ENCODE assay signal across 8 cellular contexts in the genomic region with DNA sequence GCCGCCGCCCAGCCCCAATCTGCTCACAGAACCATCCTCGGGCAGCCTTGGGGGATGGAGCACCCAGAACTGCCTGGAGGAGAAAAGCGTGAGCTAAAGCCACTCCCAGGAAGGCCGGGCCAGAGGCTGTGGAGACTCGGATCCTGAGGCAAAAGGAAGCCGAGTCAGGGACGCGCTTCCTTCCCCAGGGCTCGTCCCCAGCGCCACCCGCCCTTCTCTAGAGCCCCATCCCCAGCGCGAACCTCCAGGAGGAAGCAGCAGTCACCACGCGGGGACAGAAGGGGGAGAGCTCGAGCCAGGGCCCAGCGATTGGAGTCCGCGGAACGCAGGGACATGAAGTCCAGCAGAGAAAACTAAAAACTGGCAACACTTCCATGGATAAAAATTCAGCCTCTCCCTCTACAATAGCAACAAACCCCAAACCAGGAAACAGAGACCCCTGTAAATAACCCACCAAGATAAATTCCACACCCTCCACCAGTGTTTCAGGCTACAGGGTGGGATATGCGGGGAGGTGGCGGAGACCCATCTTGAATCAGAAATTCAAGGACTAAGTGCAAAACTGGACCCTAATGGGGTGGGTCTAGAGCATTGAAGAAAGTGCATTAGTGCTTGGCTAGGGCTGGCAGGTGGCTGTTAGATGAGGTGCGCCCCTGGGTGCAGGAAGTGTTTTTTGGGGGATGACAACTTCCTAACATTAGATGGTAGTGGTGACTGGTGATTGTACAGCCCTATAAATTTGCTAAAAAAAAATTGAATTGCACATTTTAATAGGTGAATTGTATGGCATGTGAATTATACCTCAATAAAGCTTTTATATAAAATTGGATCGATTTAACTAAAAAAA.
A peak's percentile ranks its signal among the peaks of the same experiment; 100 is the strongest.
DNase-seq lines count a peak whose midpoint lies in the region; ATAC-seq and TF ChIP-seq lines count a peak whose summit lies in the region.

No MANE protein-coding gene starts in this region.

- intact Hi-C loops in esophagus muscularis mucosa (cut with DNase I) (no loop called here), thyroid gland (cut with DNase I) (no loop called here)

- no peak overlapping the region for H2BK5ac ChIP-seq in mesendoderm (ENCODE audit: low read length)

- peak overlapping the region; percentile 30 for H3K56ac ChIP-seq in mesendoderm (ENCODE audit: low read length)

- peak; percentile 93 for DNase-seq in AG20443 (ENCODE audit: low spot score)
- DNase-seq in HCEC 1CT, result peak; percentile 67
- peak; percentile 86 for DNase-seq in WTC11 (ENCODE audit: low spot score)
- peak; percentile 94 for DNase-seq in esophagus muscularis mucosa (ENCODE audit: extremely low spot score)
- DNase-seq in mesendoderm, result peak; percentile 95
- peak; percentile 81 to 86 for DNase-seq in thyroid gland
- DNase-seq in GF-D8 (lab: John Stamatoyannopoulos, UW), result no peak

- H3K27me3 Mint-ChIP-seq in WTC11 (ENCODE audit: low read depth), result no peaks in the 10 kb centered on the region

- peaks cover 10 to 14% (median 12%) of the 10 kb centered on the region in 4 donors for H3K4me1 ChIP-seq in esophagus muscularis mucosa
- no peaks in the 10 kb centered on the region for H3K4me1 ChIP-seq in mesendoderm (ENCODE audit: control insufficient read depth, low read depth, low read length)
- H3K4me1 ChIP-seq in thyroid gland, result peaks cover 0 to 12% of the 10 kb centered on the region in 2 donors

- H3K36me3 ChIP-seq in esophagus muscularis mucosa (peaks cover 0 to 8% (median 0%) of the 10 kb centered on the region in 4 donors), mesendoderm (ENCODE audit: control insufficient read depth, insufficient read depth, low read length) (no peaks in the 10 kb centered on the region), thyroid gland (no peaks in the 10 kb centered on the region)

- TF ChIP-seq POLR2A in esophagus muscularis mucosa (IDR thresholded peaks at IDR 0.05; ENCODE audit: low read depth) (no peak), thyroid gland (IDR thresholded peaks at IDR 0.05) (no peak)

- H3K27me3 ChIP-seq in esophagus muscularis mucosa, result no peaks in the 10 kb centered on the region
- H3K27me3 ChIP-seq in mesendoderm (ENCODE audit: insufficient read depth, low read length, poor library complexity), result no peaks in the 10 kb centered on the region
- no peaks in the 10 kb centered on the region for H3K27me3 ChIP-seq in thyroid gland

- no peak overlapping the region for H2BK15ac ChIP-seq in mesendoderm (replicated peaks; ENCODE audit: low read depth)

- H3K4ac ChIP-seq in mesendoderm (ENCODE audit: low read depth, low read length), result no peak overlapping the region

- peak overlapping the region; percentile 51 for H3K9ac ChIP-seq in mesendoderm (ENCODE audit: low read length)

- H2BK120ac ChIP-seq in mesendoderm (ENCODE audit: low read depth, low read length), result no peak overlapping the region

- H3K4me3 ChIP-seq in esophagus muscularis mucosa (peak overlapping the region; percentile 1 to 30 (median 29)), mesendoderm (ENCODE audit: low read length) (no peak overlapping the region), thyroid gland (replicated peaks in 1 of 3) (no peak overlapping the region)

- CTCF ChIA-PET in WTC11 (lab: Charles Lee), result interaction anchor here (0.5 to 1.2 kb wide), 6 partner anchors 23 to 209 kb away, joined by 3 to 4 read pairs (median 3); no protein-coding TSS in a partner anchor

- ATAC-seq in WTC11 (peak; percentile 95), GM19328 (IDR thresholded peaks at IDR 0.05; ENCODE audit: unreplicated experiment) (no peak)

- H3K18ac ChIP-seq in mesendoderm (ENCODE audit: low read length), result no peak overlapping the region

- TF ChIP-seq EP300 in esophagus muscularis mucosa (IDR thresholded peaks at IDR 0.05), result no peak

- H4K5ac ChIP-seq in mesendoderm (ENCODE audit: low read length), result no peak overlapping the region

- H3K79me2 ChIP-seq in mesendoderm (ENCODE audit: control insufficient read depth, insufficient read depth, low read length), result no peaks in the 10 kb centered on the region

- H2AK5ac ChIP-seq in mesendoderm (ENCODE audit: low read length), result no peak overlapping the region

- no peaks in the 10 kb centered on the region for H3K79me1 ChIP-seq in mesendoderm (ENCODE audit: low read length)

- no peaks in the 10 kb centered on the region for H3K9me3 ChIP-seq in esophagus muscularis mucosa
- no peaks in the 10 kb centered on the region for H3K9me3 ChIP-seq in thyroid gland

- H3K4me3 Mint-ChIP-seq in WTC11, result peak overlapping the region; percentile 49

- no peak overlapping the region for H3K23ac ChIP-seq in mesendoderm (ENCODE audit: low read length)

- no peak overlapping the region for H4K8ac ChIP-seq in mesendoderm (ENCODE audit: low read depth, low read length)

- H3K4me1 Mint-ChIP-seq in WTC11, result peaks cover 10% of the 10 kb centered on the region

- H3K27ac Mint-ChIP-seq in WTC11, result no peak overlapping the region

- 30% methylated on average over 11 of the region's 25 CpGs for WGBS in esophagus muscularis mucosa
- no CpG with 5 or more reads among the region's 25 CpGs for WGBS in mesendoderm (ENCODE audit: extremely low coverage, insufficient coverage, low lambda C conversion rate)
- WGBS in thyroid gland, 2 donors, result 19 to 34% methylated on average over 23 to 25 of the region's 25 CpGs

- TF ChIP-seq CTCF in WTC11 (IDR thresholded peaks at IDR 0.05) (0 out of 2 replicates have a peak, but pooled peaks have one; percentile 19), esophagus muscularis mucosa (IDR thresholded peaks at IDR 0.05) (peak; percentile 68 to 78 (median 72)), thyroid gland (IDR thresholded peaks at IDR 0.05) (peak; percentile 54 to 95 (median 90))

- POLR2A ChIA-PET in WTC11 (lab: Charles Lee), result no interaction called here

- H3K9me3 Mint-ChIP-seq in WTC11, result peaks cover 4% of the 10 kb centered on the region; the same call in 1 of the 2 replicates

- H3K36me3 Mint-ChIP-seq in WTC11, result peaks cover 10% of the 10 kb centered on the region; the same call in 1 of the 2 replicates

- H3K27ac ChIP-seq in esophagus muscularis mucosa (replicated peaks in 1 of 4) (peak overlapping the region in 3 of 4 donors; percentile 24 to 50 (median 48)), mesendoderm (ENCODE audit: low read depth, low read length) (no peak overlapping the region), thyroid gland (peak overlapping the region in 1 of 3 donors; percentile 18)

- peak overlapping the region; percentile 29 for H3K4me2 ChIP-seq in mesendoderm (ENCODE audit: low read length)

TF ChIP-seq in WTC11, 78 proteins besides CTCF, POLR2A, EP300 and RAD21 (continues in another document):
- no peak for TF ChIP-seq ZNF121 (CRISPR knock-in tag; IDR thresholded peaks at IDR 0.05)
- no peak for TF ChIP-seq RELA (CRISPR knock-in tag; IDR thresholded peaks at IDR 0.05; ENCODE audit: borderline replicate concordance)
- no peak for TF ChIP-seq IRF2 (CRISPR knock-in tag; IDR thresholded peaks at IDR 0.05; ENCODE audit: borderline replicate concordance, low read depth)
- TF ChIP-seq, protein P1, sequence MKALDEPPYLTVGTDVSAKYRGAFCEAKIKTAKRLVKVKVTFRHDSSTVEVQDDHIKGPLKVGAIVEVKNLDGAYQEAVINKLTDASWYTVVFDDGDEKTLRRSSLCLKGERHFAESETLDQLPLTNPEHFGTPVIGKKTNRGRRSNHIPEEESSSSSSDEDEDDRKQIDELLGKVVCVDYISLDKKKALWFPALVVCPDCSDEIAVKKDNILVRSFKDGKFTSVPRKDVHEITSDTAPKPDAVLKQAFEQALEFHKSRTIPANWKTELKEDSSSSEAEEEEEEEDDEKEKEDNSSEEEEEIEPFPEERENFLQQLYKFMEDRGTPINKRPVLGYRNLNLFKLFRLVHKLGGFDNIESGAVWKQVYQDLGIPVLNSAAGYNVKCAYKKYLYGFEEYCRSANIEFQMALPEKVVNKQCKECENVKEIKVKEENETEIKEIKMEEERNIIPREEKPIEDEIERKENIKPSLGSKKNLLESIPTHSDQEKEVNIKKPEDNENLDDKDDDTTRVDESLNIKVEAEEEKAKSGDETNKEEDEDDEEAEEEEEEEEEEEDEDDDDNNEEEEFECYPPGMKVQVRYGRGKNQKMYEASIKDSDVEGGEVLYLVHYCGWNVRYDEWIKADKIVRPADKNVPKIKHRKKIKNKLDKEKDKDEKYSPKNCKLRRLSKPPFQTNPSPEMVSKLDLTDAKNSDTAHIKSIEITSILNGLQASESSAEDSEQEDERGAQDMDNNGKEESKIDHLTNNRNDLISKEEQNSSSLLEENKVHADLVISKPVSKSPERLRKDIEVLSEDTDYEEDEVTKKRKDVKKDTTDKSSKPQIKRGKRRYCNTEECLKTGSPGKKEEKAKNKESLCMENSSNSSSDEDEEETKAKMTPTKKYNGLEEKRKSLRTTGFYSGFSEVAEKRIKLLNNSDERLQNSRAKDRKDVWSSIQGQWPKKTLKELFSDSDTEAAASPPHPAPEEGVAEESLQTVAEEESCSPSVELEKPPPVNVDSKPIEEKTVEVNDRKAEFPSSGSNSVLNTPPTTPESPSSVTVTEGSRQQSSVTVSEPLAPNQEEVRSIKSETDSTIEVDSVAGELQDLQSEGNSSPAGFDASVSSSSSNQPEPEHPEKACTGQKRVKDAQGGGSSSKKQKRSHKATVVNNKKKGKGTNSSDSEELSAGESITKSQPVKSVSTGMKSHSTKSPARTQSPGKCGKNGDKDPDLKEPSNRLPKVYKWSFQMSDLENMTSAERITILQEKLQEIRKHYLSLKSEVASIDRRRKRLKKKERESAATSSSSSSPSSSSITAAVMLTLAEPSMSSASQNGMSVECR (CRISPR knock-in tag; IDR thresholded peaks at IDR 0.05; ENCODE audit: borderline replicate concordance), result no peak
- TF ChIP-seq, protein P2, sequence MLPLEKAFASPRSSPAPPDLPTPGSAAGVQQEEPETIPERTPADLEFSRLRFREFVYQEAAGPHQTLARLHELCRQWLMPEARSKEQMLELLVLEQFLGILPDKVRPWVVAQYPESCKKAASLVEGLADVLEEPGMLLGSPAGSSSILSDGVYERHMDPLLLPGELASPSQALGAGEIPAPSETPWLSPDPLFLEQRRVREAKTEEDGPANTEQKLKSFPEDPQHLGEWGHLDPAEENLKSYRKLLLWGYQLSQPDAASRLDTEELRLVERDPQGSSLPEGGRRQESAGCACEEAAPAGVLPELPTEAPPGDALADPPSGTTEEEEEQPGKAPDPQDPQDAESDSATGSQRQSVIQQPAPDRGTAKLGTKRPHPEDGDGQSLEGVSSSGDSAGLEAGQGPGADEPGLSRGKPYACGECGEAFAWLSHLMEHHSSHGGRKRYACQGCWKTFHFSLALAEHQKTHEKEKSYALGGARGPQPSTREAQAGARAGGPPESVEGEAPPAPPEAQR (CRISPR knock-in tag; IDR thresholded peaks at IDR 0.05), result no peak
- TF ChIP-seq SP1 (CRISPR knock-in tag; conservative IDR thresholded peaks at IDR 0.05), result no peak
- TF ChIP-seq KAT7 (CRISPR knock-in tag; IDR thresholded peaks at IDR 0.05; ENCODE audit: borderline replicate concordance), result no peak

Comparison
In these comparisons a context has a peak if more than half of its experiments do, and no peak if none do; other contexts are left out.
1. CTCF ChIP-seq: peak in every context shown above with its lines; median percentile 90 in thyroid gland; 72 in esophagus muscularis mucosa; 19 in WTC11.
2. H3K4me3 ChIP-seq: peak in esophagus muscularis mucosa (4 of 4); none in mesendoderm (single experiment) and thyroid gland (0 of 3).